8 cellular contexts compared by ENCODE assay signal in the genomic region with DNA sequence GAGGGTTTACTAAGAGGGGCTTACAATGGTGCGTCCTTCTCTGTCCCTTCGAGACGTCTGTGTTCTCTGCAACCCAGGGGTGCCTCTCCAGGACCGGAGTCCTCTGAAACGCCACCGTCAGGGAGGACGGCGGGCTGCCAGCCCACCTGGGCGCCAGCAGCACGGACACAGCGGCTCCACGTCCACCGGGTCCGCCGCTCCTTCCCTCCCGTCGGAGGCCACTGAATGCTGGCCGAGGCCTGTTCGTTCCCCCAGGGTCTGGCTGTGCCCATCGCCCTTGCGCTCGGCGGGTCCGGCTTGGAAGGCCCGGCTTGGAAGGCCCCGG. TPM values are rescaled to one million over a fixed set of nuclear protein-coding genes. Genes with fewer than 3 reads are reported as not detected.
DNase-seq lines count a peak whose midpoint lies in the region; ATAC-seq, FAIRE-seq and TF ChIP-seq lines count a peak whose summit lies in the region.

No MANE protein-coding gene starts in this region.

- TF ChIP-seq CTCF in kidney (IDR thresholded peaks at IDR 0.05; ENCODE audit: borderline replicate concordance, extremely low read depth, insufficient read depth), result no peak
- TF ChIP-seq CTCF in tibial artery (IDR thresholded peaks at IDR 0.05), result no peak

- peaks cover 0 to 4% of the 10 kb centered on the region in 2 donors for H3K36me3 ChIP-seq in kidney (ENCODE audit: control insufficient read depth in 1 of 2, insufficient read depth in 2 of 2, low read length in 2 of 2)
- peaks cover 0 to 34% (median 7%) of the 10 kb centered on the region in 3 donors for H3K36me3 ChIP-seq in tibial artery

- no peak overlapping the region for H3K27ac ChIP-seq in kidney (ENCODE audit: low read depth in 2 of 2, low read length in 2 of 2)
- H3K27ac ChIP-seq in tibial artery, result peak overlapping the region; percentile 82 to 86

- H3K36me3 Mint-ChIP-seq in activated T-cell treated with anti-CD3 and anti-CD28 coated beads, Interleukin-2, amount 50 U/mL, for 72 hours (ENCODE audit: insufficient read depth in 2 of 2), result peaks cover 2 to 4% of the 10 kb centered on the region in 2 donors
- H3K36me3 Mint-ChIP-seq in activated CD4-positive, alpha-beta memory T cell treated with anti-CD3 and anti-CD28 coated beads for 36 hours, result peaks cover 8% of the 10 kb centered on the region

- no peak for DNase-seq in activated T-cell treated with anti-CD3 and anti-CD28 coated beads, Interleukin-2, amount 50 U/mL, for 72 hours
- DNase-seq in activated T-cell treated with anti-CD3 and anti-CD28 coated beads for 4 hours (no peak), kidney (no peak), tibial artery (no peak), NCI-H2029 treated with DMSO at 0.1 percent for 48 hours (lab: John Stamatoyannopoulos, UW) (no peak), HuH-7 (ENCODE audit: low spot score) (no peak), NCI-H748 (lab: John Stamatoyannopoulos, UW; ENCODE audit: unreplicated experiment) (no peak)
- no peak for DNase-seq in activated CD4-positive, alpha-beta memory T cell treated with anti-CD3 and anti-CD28 coated beads for 36 hours

- H3K27ac Mint-ChIP-seq in activated T-cell treated with anti-CD3 and anti-CD28 coated beads, Interleukin-2, amount 50 U/mL, for 72 hours, result no peak overlapping the region
- no peak overlapping the region for H3K27ac Mint-ChIP-seq in activated CD4-positive, alpha-beta memory T cell treated with anti-CD3 and anti-CD28 coated beads for 36 hours

- peak overlapping the region; percentile 64 to 87 for H3K4me3 ChIP-seq in kidney (ENCODE audit: low read length in 2 of 2)
- H3K4me3 ChIP-seq in tibial artery, result peak overlapping the region; percentile 91 to 97

- H3K9me3 ChIP-seq in kidney (ENCODE audit: control insufficient read depth in 1 of 2, low read length in 2 of 2), result no peaks in the 10 kb centered on the region
- H3K9me3 ChIP-seq in tibial artery, result no peaks in the 10 kb centered on the region

- H3K9ac ChIP-seq in kidney (ENCODE audit: low read length in 2 of 2), result peak overlapping the region; percentile 41 to 62

- H3K4me3 Mint-ChIP-seq in activated T-cell treated with anti-CD3 and anti-CD28 coated beads, Interleukin-2, amount 50 U/mL, for 72 hours, result peak overlapping the region; percentile 91 to 94
- peak overlapping the region; percentile 73 for H3K4me3 Mint-ChIP-seq in activated CD4-positive, alpha-beta memory T cell treated with anti-CD3 and anti-CD28 coated beads for 36 hours

- H3K9me3 Mint-ChIP-seq in activated T-cell treated with anti-CD3 and anti-CD28 coated beads, Interleukin-2, amount 50 U/mL, for 72 hours, result no peaks in the 10 kb centered on the region
- no peaks in the 10 kb centered on the region for H3K9me3 Mint-ChIP-seq in activated CD4-positive, alpha-beta memory T cell treated with anti-CD3 and anti-CD28 coated beads for 36 hours

- H3K4me1 Mint-ChIP-seq in activated T-cell treated with anti-CD3 and anti-CD28 coated beads, Interleukin-2, amount 50 U/mL, for 72 hours (ENCODE audit: low read depth), result peaks cover 39% of the 10 kb centered on the region
- H3K4me1 Mint-ChIP-seq in activated CD4-positive, alpha-beta memory T cell treated with anti-CD3 and anti-CD28 coated beads for 36 hours (ENCODE audit: low read depth), result peaks cover 28% of the 10 kb centered on the region

- intact Hi-C loops in activated CD4-positive, alpha-beta memory T cell treated with anti-CD3 and anti-CD28 coated beads for 36 hours (cut with micrococcal nuclease), result no loop called here
- intact Hi-C loops in kidney (cut with DNase I), result no loop called here
- intact Hi-C loops in tibial artery (cut with DNase I; ENCODE audit: low total_unique reads), result loop anchor here (2.0 to 10.0 kb wide), 2 partner anchors 16 to 244 kb away; partner anchors contain the start of genes CEP131 and CHMP6

- ATAC-seq in activated T-cell treated with anti-CD3 and anti-CD28 coated beads, Interleukin-2, amount 50 U/mL, for 72 hours (replicated peaks in 1 of 2), result no peak

- no peak for FAIRE-seq in kidney (lab: Jason Lieb, UNC)

- no peaks in the 10 kb centered on the region for H3K27me3 Mint-ChIP-seq in activated T-cell treated with anti-CD3 and anti-CD28 coated beads, Interleukin-2, amount 50 U/mL, for 72 hours (ENCODE audit: low read depth)
- no peaks in the 10 kb centered on the region for H3K27me3 Mint-ChIP-seq in activated CD4-positive, alpha-beta memory T cell treated with anti-CD3 and anti-CD28 coated beads for 36 hours

- POLR2A ChIA-PET in activated CD4-positive, alpha-beta memory T cell treated with anti-CD3 and anti-CD28 coated beads for 36 hours (lab: Charles Lee), result interaction anchor here (0.7 to 2.4 kb wide), 9 partner anchors 9 to 214 kb away, joined by 3 to 16 read pairs (median 4); partner anchors contain the start of genes CEP131 and SLC38A10

- CTCF ChIA-PET in activated CD4-positive, alpha-beta memory T cell treated with anti-CD3 and anti-CD28 coated beads for 36 hours (lab: Charles Lee), result interaction anchor here (1.5 to 2.0 kb wide), 3 partner anchors 16 to 246 kb away, joined by 5 to 9 read pairs (median 6); partner anchors contain the start of genes CEP131 and SLC38A10

- peaks cover 8 to 19% of the 10 kb centered on the region in 2 donors for H3K4me1 ChIP-seq in kidney (ENCODE audit: control insufficient read depth in 1 of 2, insufficient read depth in 1 of 2, low read depth in 1 of 2, low read length in 2 of 2)
- H3K4me1 ChIP-seq in tibial artery, result peaks cover 0 to 53% (median 33%) of the 10 kb centered on the region in 4 donors

- H3K27me3 ChIP-seq in tibial artery, result no peaks in the 10 kb centered on the region

RNA-seq across cellular contexts. Expression of gene TEPSIN, which starts 0.4 kb away (rescaled TPM):
- total RNA-seq in activated T-cell treated with anti-CD3 and anti-CD28 coated beads, Interleukin-2, amount 50 U/mL, for 72 hours, result 10 to 100 TPM; 39.1 to 55.0 TPM
- 10 to 100 TPM; 20.0 to 24.6 TPM for total RNA-seq in activated CD4-positive, alpha-beta memory T cell treated with anti-CD3 and anti-CD28 coated beads for 36 hours
- total RNA-seq in kidney, result 42.8 TPM
- 13.9 TPM for polyA plus RNA-seq in kidney (ENCODE audit: insufficient read depth, low read depth, low replicate concordance)

RNA-seq across cellular contexts. Expression of gene NDUFAF8, which starts 0.7 kb away (rescaled TPM):
- total RNA-seq in activated T-cell treated with anti-CD3 and anti-CD28 coated beads, Interleukin-2, amount 50 U/mL, for 72 hours, result 10 to 100 TPM; 37.4 to 48.8 TPM
- total RNA-seq in activated CD4-positive, alpha-beta memory T cell treated with anti-CD3 and anti-CD28 coated beads for 36 hours, result 10 to 100 TPM; 49.8 to 55.9 TPM
- 38.6 TPM for total RNA-seq in kidney
- 134 TPM for polyA plus RNA-seq in kidney (ENCODE audit: insufficient read depth, low read depth, low replicate concordance)

RNA-seq across cellular contexts. Expression of gene CEP131, which starts 15.7 kb away (rescaled TPM):
- 10 to 100 TPM in 1 of 2 donors, 1 to 10 TPM in 1; 8.1 to 11.4 TPM for total RNA-seq in activated T-cell treated with anti-CD3 and anti-CD28 coated beads, Interleukin-2, amount 50 U/mL, for 72 hours
- total RNA-seq in activated CD4-positive, alpha-beta memory T cell treated with anti-CD3 and anti-CD28 coated beads for 36 hours, result 10 to 100 TPM; 11.1 to 11.3 TPM
- 7.5 TPM for total RNA-seq in kidney
- 6.9 TPM for polyA plus RNA-seq in kidney (ENCODE audit: insufficient read depth, low read depth, low replicate concordance)

RNA-seq across cellular contexts. Expression of gene SLC38A10, which starts 56.7 kb away (rescaled TPM):
- total RNA-seq in activated T-cell treated with anti-CD3 and anti-CD28 coated beads, Interleukin-2, amount 50 U/mL, for 72 hours, result 10 to 100 TPM; 49.8 to 63.6 TPM
- 10 to 100 TPM; 60.7 to 60.9 TPM for total RNA-seq in activated CD4-positive, alpha-beta memory T cell treated with anti-CD3 and anti-CD28 coated beads for 36 hours
- 89.7 TPM for total RNA-seq in kidney
- polyA plus RNA-seq in kidney (ENCODE audit: insufficient read depth, low read depth, low replicate concordance), result 72.7 TPM

Comparison
In these comparisons a context has a peak if more than half of its experiments do, and no peak if none do; other contexts are left out.
1. H3K27ac ChIP-seq: peak in tibial artery (2 of 2); none in kidney (0 of 2).